ENCODE assay signal across 1 cellular context in genomic region chr18:49813321-49814146, GRCh38.
TF ChIP-seq lines count a peak whose summit lies in the region.

Gene ACAA2, minus strand, starts transcription at chr18:49813533. Its CDS starts 49 bp downstream, at chr18:49813484.

TF ChIP-seq in K562, 482 proteins besides CTCF, POLR2A, EP300 and RAD21 (continued from another document and continues in another):
- TF ChIP-seq ZNF398 (CRISPR knock-in tag; IDR thresholded peaks at IDR 0.05) (no peak), PRPF4 (IDR thresholded peaks at IDR 0.05; ENCODE audit: insufficient read depth, low read depth, low read length, poor library complexity, severe bottlenecking) (no peak), ZBTB11 (CRISPR knock-in tag; IDR thresholded peaks at IDR 0.05) (peak in 1 of 3 experiments; percentile 53; a peak in 1 of 6 replicates), SMAD3 (CRISPR knock-in tag; conservative IDR thresholded peaks at IDR 0.05) (no peak), BCL6 (CRISPR knock-in tag; IDR thresholded peaks at IDR 0.05) (no peak), CHD1 (IDR thresholded peaks at IDR 0.05; ENCODE audit: low read length) (no peak), CBX1 (IDR thresholded peaks at IDR 0.05; ENCODE audit: low read depth) (no peak; the same call in 1 of the 2 replicates), ZEB2 (IDR thresholded peaks at IDR 0.05) (no peak), STAT5B (CRISPR knock-in tag; IDR thresholded peaks at IDR 0.05) (no peak), RBM34 (IDR thresholded peaks at IDR 0.05; ENCODE audit: borderline replicate concordance, insufficient read depth, low read length) (no peak), PYGO2 (tag; IDR thresholded peaks at IDR 0.05) (no peak), CBX5 (IDR thresholded peaks at IDR 0.05; ENCODE audit: borderline replicate concordance, low read depth) (no peak), NONO (IDR thresholded peaks at IDR 0.05; ENCODE audit: low read depth in 2 of 2, low read length in 1 of 2) (no peak), FOXA3 (CRISPR knock-in tag; conservative IDR thresholded peaks at IDR 0.05 in 1 of 2, IDR thresholded peaks at IDR 0.05 in 1 of 2) (no peak), ZBTB7A (IDR thresholded peaks at IDR 0.05; ENCODE audit: borderline replicate concordance, control insufficient read depth, low read depth, low read length) (no peak), THAP12 (CRISPR knock-in tag; IDR thresholded peaks at IDR 0.05) (no peak), ZNF699 (CRISPR knock-in tag; IDR thresholded peaks at IDR 0.05; ENCODE audit: insufficient replicate concordance) (no peak), NKRF (IDR thresholded peaks at IDR 0.05; ENCODE audit: borderline replicate concordance) (no peak), THAP7 (CRISPR knock-in tag; IDR thresholded peaks at IDR 0.05) (no peak), ESRRB (CRISPR knock-in tag; IDR thresholded peaks at IDR 0.05; ENCODE audit: borderline replicate concordance) (no peak), TFAM (CRISPR knock-in tag; conservative IDR thresholded peaks at IDR 0.05) (no peak), MAFK (IDR thresholded peaks at IDR 0.05; ENCODE audit: low read length) (no peak), RBM14 (IDR thresholded peaks at IDR 0.05; ENCODE audit: borderline replicate concordance, insufficient read depth, low read depth, low read length) (no peak), ZNF274 (IDR thresholded peaks at IDR 0.05; ENCODE audit: borderline replicate concordance, low read depth, low read length) (no peak), HNRNPK (IDR thresholded peaks at IDR 0.05; ENCODE audit: low read depth, low read length, poor library complexity, severe bottlenecking) (no peak), DACH1 (IDR thresholded peaks at IDR 0.05; ENCODE audit: partially characterized antibody) (no peak), RCOR1 (IDR thresholded peaks at IDR 0.05; ENCODE audit: borderline replicate concordance in 1 of 2, low read depth in 2 of 2, low read length in 2 of 2) (no peak), ZNF224 (CRISPR knock-in tag; IDR thresholded peaks at IDR 0.05) (no peak), CCAR2 (IDR thresholded peaks at IDR 0.05; ENCODE audit: low read depth, low read length) (no peak), NCOA2 (IDR thresholded peaks at IDR 0.05; ENCODE audit: partially characterized antibody in 2 of 2) (no peak), HNRNPLL (IDR thresholded peaks at IDR 0.05; ENCODE audit: low read depth, low read length, poor library complexity, severe bottlenecking) (peak; percentile 72), CLOCK (CRISPR knock-in tag; IDR thresholded peaks at IDR 0.05; ENCODE audit: borderline replicate concordance) (no peak), USF2 (CRISPR knock-in tag; IDR thresholded peaks at IDR 0.05) (no peak), PHF20 (IDR thresholded peaks at IDR 0.05; ENCODE audit: partially characterized antibody) (no peak), ZKSCAN1 (IDR thresholded peaks at IDR 0.05; ENCODE audit: low read depth, low read length) (no peak), ZNF518B (CRISPR knock-in tag; IDR thresholded peaks at IDR 0.05) (no peak), ZBTB5 (IDR thresholded peaks at IDR 0.05) (no peak), VEZF1 (CRISPR knock-in tag; IDR thresholded peaks at IDR 0.05) (peak; percentile 38; the same call in 1 of the 2 replicates), TGIF2 (CRISPR knock-in tag; IDR thresholded peaks at IDR 0.05) (no peak)
